Comparison of ENCODE assay signal across 16 cellular contexts in the genomic region with DNA sequence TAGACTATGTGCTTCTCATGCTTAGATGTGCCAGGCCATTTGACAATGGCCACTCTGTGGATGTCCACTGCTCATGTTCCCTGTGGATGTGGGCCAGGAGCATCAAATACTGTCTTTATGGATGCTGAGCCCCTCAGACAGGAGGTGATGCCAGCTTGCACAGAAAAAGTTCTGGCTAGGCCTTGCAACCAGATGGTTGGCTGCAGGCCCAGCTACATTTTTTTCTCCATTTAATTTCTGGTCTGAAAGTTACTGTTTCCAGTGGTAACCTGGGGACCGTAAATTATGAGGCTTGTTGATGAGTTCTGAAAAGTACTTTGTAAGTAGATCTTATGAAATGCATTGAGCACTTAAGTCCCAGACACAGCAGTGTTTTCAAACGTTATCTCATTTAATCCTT.
"Had no signal": no experiment of that assay in that cellular context is flagged by ENCODE, and none has a peak within 500 bp of the region (broad histone marks: within the 10 kb centered on the region; RNA-seq: fewer than 3 reads in every experiment).

No MANE protein-coding gene starts in this region.

- H3K4me1 ChIP-seq: esophagus muscularis mucosa, heart right ventricle, suprapubic skin had no signal

- H3K4me3 ChIP-seq: dorsolateral prefrontal cortex, esophagus muscularis mucosa, heart right ventricle, ovary, suprapubic skin had no signal

- H3K36me3 ChIP-seq: brain microvascular endothelial cell, esophagus muscularis mucosa, heart right ventricle, ovary, suprapubic skin had no signal

- H3K9me3 ChIP-seq: esophagus muscularis mucosa, heart right ventricle, ovary, suprapubic skin had no signal

- DNase-seq: activated B cell treated with CpG ODN at 0.5 μM for 24 hours; activated CD4-positive, alpha-beta T cell treated with anti-CD3 and anti-CD28 coated beads, Interleukin-2, amount 10 ng/mL, durations not matched to agents 24 days and 14 days; activated CD8-positive, alpha-beta memory T cell treated with anti-CD3 and anti-CD28 coated beads for 24 hours; activated naive CD4-positive, alpha-beta T cell treated with anti-CD3 and anti-CD28 coated beads, Interleukin-2, amount 10 ng/mL, durations not matched to agents 7 days and 5 days; brain microvascular endothelial cell; foreskin keratinocyte; heart right ventricle; left ventricle myocardium superior; mesendoderm; ovary; stimulated activated CD4-positive, alpha-beta T cell treated with anti-CD3 and anti-CD28 coated beads, Interleukin-2, amount 100 ng/mL, for 48 hours; stimulated activated naive CD4-positive, alpha-beta T cell treated with Interleukin-2 at 50 U/mL for 16 hours; T-helper 2 cell had no signal

- ATAC-seq: foreskin keratinocyte, heart right ventricle, left ventricle myocardium superior had no signal
